Comparison of ENCODE assay signal across 8 cellular contexts in the genomic region with DNA sequence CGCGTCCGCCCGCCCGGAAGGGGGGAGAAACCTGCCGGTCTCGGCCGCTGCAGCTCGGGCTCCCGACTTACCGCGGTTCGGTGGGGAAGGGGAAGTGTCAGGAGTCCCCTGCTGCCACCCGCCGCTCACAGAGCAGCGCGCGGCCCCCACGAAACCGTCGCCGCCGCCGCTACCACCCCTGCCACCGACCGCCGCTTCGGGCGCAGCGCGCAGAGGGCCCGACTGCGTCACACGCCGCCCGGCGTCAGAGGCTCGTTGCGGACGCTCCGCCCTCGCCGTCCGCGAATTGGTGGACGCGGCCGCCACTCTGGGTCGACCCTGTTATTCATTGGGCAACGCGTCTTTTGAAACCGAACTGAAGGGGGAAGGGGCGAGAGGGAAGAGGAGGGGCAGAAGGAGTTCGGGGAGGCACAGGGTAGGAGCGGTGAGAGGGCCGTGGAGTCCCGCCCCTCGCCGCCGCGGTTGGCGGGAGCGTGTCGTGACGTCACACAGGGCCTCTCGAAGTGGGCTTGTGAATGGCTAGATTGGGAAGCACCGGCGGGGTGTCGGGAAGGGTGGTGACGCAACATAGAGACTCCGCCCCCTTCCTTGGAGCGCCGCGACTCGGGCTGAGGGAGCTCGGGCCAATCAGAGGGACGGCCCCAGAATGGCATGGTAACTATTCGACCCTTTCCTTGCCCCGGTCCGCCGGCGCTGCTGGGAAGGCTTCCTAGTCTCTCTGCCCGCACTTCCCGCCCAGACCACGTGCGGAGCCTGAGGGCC. TPM values are rescaled to one million over a fixed set of nuclear protein-coding genes. Genes with fewer than 3 reads are reported as not detected.
A peak's percentile ranks its signal among the peaks of the same experiment; 100 is the strongest.
DNase-seq lines count a peak whose midpoint lies in the region; ATAC-seq and TF ChIP-seq lines count a peak whose summit lies in the region.

Gene NUP98 (minus strand): TSS at position 226 of the 762 bp plus-strand sequence. CDS start 15,437 bp downstream, outside the sequence.

- H3K36me3 Mint-ChIP-seq in T-helper 1 cell treated with Interleukin-12 subunit alpha and Interleukin-12 subunit beta and Interleukin-4 antibody, amounts not matched to agents 30 μg/mL and 1 μg/mL, for 36 hours (ENCODE audit: low read depth) = peaks cover 12% of the 10 kb centered on the region

- peaks cover 0 to 28% (median 11%) of the 10 kb centered on the region in 9 donors for H3K36me3 ChIP-seq in heart right ventricle
- peaks cover 7 to 18% (median 11%) of the 10 kb centered on the region in 4 donors for H3K36me3 ChIP-seq in upper lobe of left lung

- in situ Hi-C loops in GM13977 (cut with MboI; ENCODE audit: low pct_unique_long_range_greater_than_20kb, low sequenced_read_pairs, unreplicated experiment) = no loop called here

- H3K27me3 Mint-ChIP-seq in T-helper 1 cell treated with Interleukin-12 subunit alpha and Interleukin-12 subunit beta and Interleukin-4 antibody, amounts not matched to agents 30 μg/mL and 1 μg/mL, for 36 hours (ENCODE audit: low read depth) = no peaks in the 10 kb centered on the region

- peak within 1 kb of the TSS; percentile 97 for H3K4me3 Mint-ChIP-seq in T-helper 1 cell treated with Interleukin-12 subunit alpha and Interleukin-12 subunit beta and Interleukin-4 antibody, amounts not matched to agents 30 μg/mL and 1 μg/mL, for 36 hours

- H3K27ac Mint-ChIP-seq in T-helper 1 cell treated with Interleukin-12 subunit alpha and Interleukin-12 subunit beta and Interleukin-4 antibody, amounts not matched to agents 30 μg/mL and 1 μg/mL, for 36 hours = peak within 1 kb of the TSS; percentile 98

- ATAC-seq in HG02884 (IDR thresholded peaks at IDR 0.05; ENCODE audit: unreplicated experiment) (peak; percentile 94), heart right ventricle (peak; percentile 95 to 98 (median 97)), upper lobe of left lung (ENCODE audit: low FRiP score in 2 of 2) (peak; percentile 97 to 99)

- peak within 1 kb of the TSS; percentile 71 to 99 (median 93) for H3K4me3 ChIP-seq in heart right ventricle
- H3K4me3 ChIP-seq in upper lobe of left lung = peak within 1 kb of the TSS; percentile 70 to 99 (median 86)

- WGBS in heart right ventricle, 2 donors = 0 to 1% methylated on average over 86 of the region's 86 CpGs
- 0% methylated on average over 36 to 68 of the region's 86 CpGs for WGBS in upper lobe of left lung, 2 donors

- H3K27ac ChIP-seq in heart right ventricle (peak within 1 kb of the TSS; percentile 91 to 100 (median 96)), upper lobe of left lung (peak within 1 kb of the TSS; percentile 95 to 100 (median 98))

- TF ChIP-seq EP300 in upper lobe of left lung (IDR thresholded peaks at IDR 0.05) = peak in 2 of 4 donors; percentile 55 to 67

- no peak for TF ChIP-seq CTCF in GM13977 (IDR thresholded peaks at IDR 0.05; ENCODE audit: extremely low read depth, insufficient read depth, missing control alignments)
- TF ChIP-seq CTCF in heart right ventricle (IDR thresholded peaks at IDR 0.05) = peak in 1 of 9 donors; percentile 0
- peak in 4 of 6 experiments; percentile 4 to 53 (median 44) for TF ChIP-seq CTCF in upper lobe of left lung (IDR thresholded peaks at IDR 0.05)

- DNase-seq in GM13977 (ENCODE audit: low spot score) = peak; percentile 98
- DNase-seq in NCI-H1694 (lab: John Stamatoyannopoulos, UW) = peak; percentile 95
- DNase-seq in amniotic stem cell (lab: John Stamatoyannopoulos, UW) = peak; percentile 98
- peak; percentile 99 to 100 for DNase-seq in heart right ventricle
- peak; percentile 99 to 100 (median 99) for DNase-seq in posterior cingulate gyrus
- DNase-seq in upper lobe of left lung = peak; percentile 100

- peaks cover 32% of the 10 kb centered on the region for H3K4me1 Mint-ChIP-seq in T-helper 1 cell treated with Interleukin-12 subunit alpha and Interleukin-12 subunit beta and Interleukin-4 antibody, amounts not matched to agents 30 μg/mL and 1 μg/mL, for 36 hours (ENCODE audit: low read depth)

- H3K9me3 Mint-ChIP-seq in T-helper 1 cell treated with Interleukin-12 subunit alpha and Interleukin-12 subunit beta and Interleukin-4 antibody, amounts not matched to agents 30 μg/mL and 1 μg/mL, for 36 hours = no peaks in the 10 kb centered on the region

- intact Hi-C loops in heart right ventricle (cut with DNase I) (loop anchor here in 5 of 10 donors (1.0 to 5.0 kb wide), 3 partner anchors 40 to 45 kb away; partner anchors contain the start of gene RHOG (in 3 of the 5)), posterior cingulate gyrus (cut with DNase I) (loop anchor here (2.0 kb wide), 1 partner anchor 43 kb away; the partner anchor contains the start of gene RHOG)

- no peaks in the 10 kb centered on the region for H3K9me3 ChIP-seq in heart right ventricle
- H3K9me3 ChIP-seq in upper lobe of left lung = no peaks in the 10 kb centered on the region

- H3K4me1 ChIP-seq in heart right ventricle = peaks cover 4 to 37% (median 33%) of the 10 kb centered on the region in 9 donors
- H3K4me1 ChIP-seq in upper lobe of left lung = peaks cover 24 to 35% (median 30%) of the 10 kb centered on the region in 4 donors

- peak; percentile 97 to 100 (median 100) for TF ChIP-seq POLR2A in upper lobe of left lung (IDR thresholded peaks at IDR 0.05)

- H3K27me3 ChIP-seq in heart right ventricle = no peaks in the 10 kb centered on the region
- H3K27me3 ChIP-seq in upper lobe of left lung = no peaks in the 10 kb centered on the region

RNA-seq across cellular contexts. Expression of gene NUP98, which starts in this region (rescaled TPM):
- total RNA-seq in heart right ventricle (10 to 100 TPM; 34.8 to 65.5 (median 48.1) TPM), upper lobe of left lung (100 to 1,000 TPM in 2 of 6 donors, 10 to 100 TPM in 4; 66.6 to 127 (median 86.1) TPM)
- 10 to 100 TPM; 11.1 to 21.5 TPM for polyA plus RNA-seq in heart right ventricle

Comparison
In these comparisons a context has a peak if more than half of its experiments do, and no peak if none do; other contexts are left out.
1. Peak in every context shown above with its lines: DNase-seq, ATAC-seq, H3K4me3 ChIP-seq and H3K27ac ChIP-seq.